9 cellular contexts compared by ENCODE assay signal in genomic region chr7:130884437-130885417, GRCh38.
DNase-seq lines count a peak whose midpoint lies in the region; ATAC-seq, FAIRE-seq and TF ChIP-seq lines count a peak whose summit lies in the region.
"Had no signal": no experiment of that assay in that cellular context is flagged by ENCODE, and none has a peak within 500 bp of the region (broad histone marks: within the 10 kb centered on the region; RNA-seq: fewer than 3 reads in every experiment).

No MANE protein-coding gene starts in this region.

- peaks cover 6% of the 10 kb centered on the region; the same call in 1 of the 2 replicates for H4K20me1 ChIP-seq in HepG2 (ENCODE audit: insufficient read depth, low read length)

- peak overlapping the region; percentile 65 for H3K27ac Mint-ChIP-seq in stimulated activated naive CD8-positive, alpha-beta T cell treated with anti-CD3 and anti-CD28 coated beads, Interleukin-15, Interleukin-2, amounts not matched to agents 100 ng/mL and 50 ng/mL, for 24 hours

- TF ChIP-seq EP300 in HepG2 (IDR thresholded peaks at IDR 0.05; ENCODE audit: low read depth in 2 of 2, low read length in 2 of 2), result 0 out of 4 replicates have a peak, but pooled peaks of 1 of the 2 experiments have one; percentile 23
- TF ChIP-seq EP300 in HepG2 (CRISPR knock-in tag; IDR thresholded peaks at IDR 0.05; ENCODE audit: borderline replicate concordance), result no peak

- no peak for DNase-seq in stimulated activated naive CD8-positive, alpha-beta T cell treated with anti-CD3 and anti-CD28 coated beads, Interleukin-15, Interleukin-2, amounts not matched to agents 100 U/mL and 50 U/mL, for 24 hours
- DNase-seq in astrocyte of the hippocampus (ENCODE audit: low read depth, low spot score) (peak; percentile 56), HepG2 (ENCODE audit: low spot score) (peak; percentile 55), substantia nigra (lab: John Stamatoyannopoulos, UW) (no peak), frontal cortex (ENCODE audit: low spot score in 2 of 2) (no peak), AG08395 (ENCODE audit: low spot score) (no peak)

- FAIRE-seq in HepG2 (lab: Jason Lieb, UNC) (peak; percentile 91), frontal cortex (lab: Jason Lieb, UNC) (no peak)

- no peaks in the 10 kb centered on the region for H3K27me3 ChIP-seq in HepG2 (ENCODE audit: control insufficient read depth in 1 of 2, insufficient read depth in 2 of 2, low read length in 2 of 2)
- H3K27me3 ChIP-seq: cardiac muscle cell had no signal

- intact Hi-C loops in HepG2 (cut with micrococcal nuclease; ENCODE audit: unreplicated experiment), result no loop called here

- no peak for TF ChIP-seq RAD21 in HepG2 (CRISPR knock-in tag; IDR thresholded peaks at IDR 0.05)

- no peak overlapping the region for H3K4me3 ChIP-seq in HepG2 (replicated peaks in 1 of 3; ENCODE audit: insufficient read depth in 1 of 3, low read depth in 2 of 3, low read length in 3 of 3)
- H3K4me3 ChIP-seq: cardiac muscle cell had no signal

- WGBS in HepG2 (ENCODE audit: low lambda C conversion rate), result 65% methylated on average over 17 of the region's 21 CpGs

- ATAC-seq in stimulated activated naive CD8-positive, alpha-beta T cell treated with anti-CD3 and anti-CD28 coated beads, Interleukin-15, Interleukin-2, amounts not matched to agents 100 U/mL and 50 U/mL, for 24 hours, result no peak
- ATAC-seq in HepG2 (peak; percentile 82), GM18873 (IDR thresholded peaks at IDR 0.05; ENCODE audit: low FRiP score, unreplicated experiment) (no peak)

- H3K9ac ChIP-seq in HepG2 (ENCODE audit: insufficient read depth, low read depth, low read length), result no peak overlapping the region; the same call in 1 of the 2 replicates

- H3K4me3 Mint-ChIP-seq in stimulated activated naive CD8-positive, alpha-beta T cell treated with anti-CD3 and anti-CD28 coated beads, Interleukin-15, Interleukin-2, amounts not matched to agents 100 ng/mL and 50 ng/mL, for 24 hours, result no peak overlapping the region

- CTCF ChIA-PET in HepG2 (lab: Yijun Ruan, JAX; ENCODE audit: low intra/inter-chr PET ratio, low total read pairs), result no interaction called here

- peak; percentile 42 to 56; a peak in 3 of 4 replicates for TF ChIP-seq POLR2A in HepG2 (IDR thresholded peaks at IDR 0.05; ENCODE audit: insufficient read depth in 1 of 2, low read depth in 2 of 2, low read length in 2 of 2)

- peaks cover 19 to 72% of the 10 kb centered on the region in 2 experiments for H3K36me3 ChIP-seq in HepG2 (replicated peaks in 1 of 2; ENCODE audit: control insufficient read depth in 1 of 2, insufficient read depth in 2 of 2, low read length in 2 of 2)
- H3K36me3 ChIP-seq: cardiac muscle cell had no signal

- peaks cover 86% of the 10 kb centered on the region for H3K36me3 Mint-ChIP-seq in stimulated activated naive CD8-positive, alpha-beta T cell treated with anti-CD3 and anti-CD28 coated beads, Interleukin-15, Interleukin-2, amounts not matched to agents 100 ng/mL and 50 ng/mL, for 24 hours (ENCODE audit: low read depth)

- H3K9me3 Mint-ChIP-seq in stimulated activated naive CD8-positive, alpha-beta T cell treated with anti-CD3 and anti-CD28 coated beads, Interleukin-15, Interleukin-2, amounts not matched to agents 100 ng/mL and 50 ng/mL, for 24 hours, result no peaks in the 10 kb centered on the region

- H3K4me2 ChIP-seq in HepG2 (ENCODE audit: low read depth, low read length), result peak overlapping the region; percentile 24

- BruUV-seq in HepG2 (replicated peaks; lab: Mats Ljungman, UMichigan), result no TSS peak

- POLR2A ChIA-PET in HepG2 (lab: Yijun Ruan, JAX), result interaction anchor here (0.9 to 2.2 kb wide), 7 partner anchors 10 to 57 kb away, joined by 3 to 11 read pairs (median 4); no protein-coding TSS in a partner anchor

- H3K4me1 ChIP-seq in HepG2 (ENCODE audit: insufficient read depth, low read length), result peaks cover 81% of the 10 kb centered on the region

- in situ Hi-C loops in HepG2 (cut with HindIII; ENCODE audit: extremely low pct_ligation_motif_present, low pct_unique_long_range_greater_than_20kb), result no loop called here

- H3K27me3 Mint-ChIP-seq in stimulated activated naive CD8-positive, alpha-beta T cell treated with anti-CD3 and anti-CD28 coated beads, Interleukin-15, Interleukin-2, amounts not matched to agents 100 ng/mL and 50 ng/mL, for 24 hours, result no peaks in the 10 kb centered on the region

- H3K79me2 ChIP-seq in HepG2 (ENCODE audit: insufficient read depth, low read length), result peaks cover 53% of the 10 kb centered on the region

- no peaks in the 10 kb centered on the region for H3K9me3 ChIP-seq in HepG2 (ENCODE audit: low read length)

- TF ChIP-seq CTCF in HepG2 (CRISPR knock-in tag; IDR thresholded peaks at IDR 0.05), result no peak

- H3K27ac ChIP-seq in HepG2 (ENCODE audit: extremely low read length, insufficient read depth, low read length) (peak overlapping the region; percentile 60), substantia nigra (ENCODE audit: low read depth, low read length, poor library complexity, severe bottlenecking) (no peak overlapping the region)
- H3K27ac ChIP-seq: cardiac muscle cell had no signal

- H2AFZ ChIP-seq in HepG2 (ENCODE audit: low read length), result no peak overlapping the region

- peaks cover 52% of the 10 kb centered on the region for H3K4me1 Mint-ChIP-seq in stimulated activated naive CD8-positive, alpha-beta T cell treated with anti-CD3 and anti-CD28 coated beads, Interleukin-15, Interleukin-2, amounts not matched to agents 100 ng/mL and 50 ng/mL, for 24 hours (ENCODE audit: low read depth)

TF ChIP-seq in HepG2, 621 proteins besides CTCF, POLR2A, EP300 and RAD21 (continues in another document):
- TF ChIP-seq ZNF34 (CRISPR knock-in tag; IDR thresholded peaks at IDR 0.05; ENCODE audit: borderline replicate concordance) (no peak), SP4 (CRISPR knock-in tag; IDR thresholded peaks at IDR 0.05) (no peak), ZNF350 (CRISPR knock-in tag; IDR thresholded peaks at IDR 0.05; ENCODE audit: borderline replicate concordance, low read depth) (peak; percentile 28; the same call in 1 of the 2 replicates), ZNF816 (CRISPR knock-in tag; IDR thresholded peaks at IDR 0.05; ENCODE audit: borderline replicate concordance) (no peak), CEBPG (CRISPR knock-in tag; IDR thresholded peaks at IDR 0.05) (0 out of 2 replicates have a peak, but pooled peaks have one; percentile 16), LCORL (IDR thresholded peaks at IDR 0.05) (no peak), LCORL (CRISPR knock-in tag; IDR thresholded peaks at IDR 0.05) (no peak), ZNF3 (CRISPR knock-in tag; IDR thresholded peaks at IDR 0.05) (no peak), ELF1 (CRISPR knock-in tag; IDR thresholded peaks at IDR 0.05) (no peak), DDIT3 (CRISPR knock-in tag; IDR thresholded peaks at IDR 0.05) (no peak), U2AF2 (IDR thresholded peaks at IDR 0.05; ENCODE audit: low read depth, low read length) (no peak), HMGXB3 (CRISPR knock-in tag; IDR thresholded peaks at IDR 0.05; ENCODE audit: borderline replicate concordance) (0 out of 2 replicates have a peak, but pooled peaks have one; percentile 33)

Comparison
In these comparisons a context has a peak if more than half of its experiments do, and no peak if none do; other contexts are left out.
1. DNase-seq: peak in astrocyte of the hippocampus (single experiment) and HepG2 (single experiment); none in stimulated activated naive CD8-positive, alpha-beta T cell treated with anti-CD3 and anti-CD28 coated beads, Interleukin-15, Interleukin-2, amounts not matched to agents 100 U/mL and 50 U/mL, for 24 hours (single experiment), substantia nigra (0 of 49), frontal cortex (0 of 2) and AG08395 (single experiment).